ENCODE assay signal across 10 cellular contexts in genomic region chr14:76950043-76951020, GRCh38.
DNase-seq lines count a peak whose midpoint lies in the region; ATAC-seq, FAIRE-seq and TF ChIP-seq lines count a peak whose summit lies in the region.
"Had no signal": no experiment of that assay in that cellular context is flagged by ENCODE, and none has a peak within 500 bp of the region (broad histone marks: within the 10 kb centered on the region; RNA-seq: fewer than 3 reads in every experiment).

No MANE protein-coding gene starts in this region.

- no TSS peak for BruUV-seq in endothelial cell of umbilical vein (replicated peaks; lab: Mats Ljungman, UMichigan)

- peaks cover 61 to 96% (median 83%) of the 10 kb centered on the region in 10 experiments for H3K4me1 ChIP-seq in BLaER1 treated with 17β-estradiol and CSF1 and Interleukin-3, amounts not matched to agents 10 nM and 100 nM
- H3K4me1 ChIP-seq in endothelial cell of umbilical vein (ENCODE audit: control insufficient read depth, extremely low read depth, insufficient read depth, low read length) = peaks cover 63% of the 10 kb centered on the region
- H3K4me1 ChIP-seq in parathyroid adenoma = peaks cover 53% of the 10 kb centered on the region
- peaks cover 19 to 24% of the 10 kb centered on the region in 2 donors for H3K4me1 ChIP-seq in naive thymus-derived CD4-positive, alpha-beta T cell (ENCODE audit: control insufficient read depth in 2 of 2, insufficient read depth in 2 of 2, low read length in 2 of 2)

- H3K9me3 Mint-ChIP-seq in naive thymus-derived CD4-positive, alpha-beta T cell = no peaks in the 10 kb centered on the region

- no peaks in the 10 kb centered on the region for H3K9me3 ChIP-seq in BLaER1 treated with 17β-estradiol and CSF1 and Interleukin-3, amounts not matched to agents 10 nM and 100 nM (replicated peaks in 1 of 11)
- H3K9me3 ChIP-seq in KOPT-K1 (ENCODE audit: insufficient read depth, low read length, poor library complexity, severe bottlenecking) = no peaks in the 10 kb centered on the region
- H3K9me3 ChIP-seq in endothelial cell of umbilical vein (replicated peaks; ENCODE audit: control insufficient read depth, insufficient read depth, low read length) = no peaks in the 10 kb centered on the region
- H3K9me3 ChIP-seq in parathyroid adenoma (ENCODE audit: control insufficient read depth, low read length) = no peaks in the 10 kb centered on the region
- no peaks in the 10 kb centered on the region for H3K9me3 ChIP-seq in naive thymus-derived CD4-positive, alpha-beta T cell (ENCODE audit: control insufficient read depth in 2 of 3, low read length in 3 of 3)

- H3K4me3 ChIP-seq in BLaER1 treated with 17β-estradiol and CSF1 and Interleukin-3, amounts not matched to agents 10 nM and 100 nM = no peak overlapping the region
- H3K4me3 ChIP-seq in endothelial cell of umbilical vein (replicated peaks in 1 of 3; ENCODE audit: insufficient read depth in 1 of 3, low read depth in 1 of 3, low read length in 3 of 3) (no peak overlapping the region), parathyroid adenoma (ENCODE audit: low read depth, low read length) (no peak overlapping the region)
- no peak overlapping the region for H3K4me3 ChIP-seq in naive thymus-derived CD4-positive, alpha-beta T cell (ENCODE audit: low read length)

- no peak for TF ChIP-seq POLR2A in endothelial cell of umbilical vein (IDR thresholded peaks at IDR 0.05; ENCODE audit: low read depth, low read length)

- no peaks in the 10 kb centered on the region for H3K36me3 Mint-ChIP-seq in naive thymus-derived CD4-positive, alpha-beta T cell

- DNase-seq in endothelial cell of umbilical vein (ENCODE audit: low read depth, low spot score) (peak; percentile 95), GM10248 (ENCODE audit: extremely low spot score) (no peak), T-helper 2 cell (no peak)
- no peak for DNase-seq in naive thymus-derived CD4-positive, alpha-beta T cell
- DNase-seq: NCI-H1092 treated with DMSO at 0.1 percent for 48 hours, SIG-M5 had no signal

- no peak overlapping the region for H3K4me3 Mint-ChIP-seq in naive thymus-derived CD4-positive, alpha-beta T cell

- TF ChIP-seq CTCF in endothelial cell of umbilical vein (IDR thresholded peaks at IDR 0.05; ENCODE audit: extremely low read depth in 1 of 2, insufficient read depth in 1 of 2, low read depth in 1 of 2, low read length in 2 of 2) (no peak), parathyroid adenoma (IDR thresholded peaks at IDR 0.05) (no peak), GM10248 (IDR thresholded peaks at IDR 0.05; ENCODE audit: control extremely low read depth, extremely low read depth, low read depth, missing control alignments) (no peak)

- H3K27ac ChIP-seq in BLaER1 treated with 17β-estradiol and CSF1 and Interleukin-3, amounts not matched to agents 10 nM and 100 nM = peak overlapping the region in 10 of 11 experiments; percentile 2 to 71 (median 48); a peak in 15 of 22 replicates
- peak overlapping the region; percentile 30 for H3K27ac ChIP-seq in KOPT-K1 (ENCODE audit: low read depth, low read length, poor library complexity, severe bottlenecking)
- peak overlapping the region; percentile 81 for H3K27ac ChIP-seq in endothelial cell of umbilical vein (ENCODE audit: insufficient read depth, low read depth, low read length)
- H3K27ac ChIP-seq in parathyroid adenoma = peak overlapping the region; percentile 50
- no peak overlapping the region for H3K27ac ChIP-seq in naive thymus-derived CD4-positive, alpha-beta T cell (ENCODE audit: low read depth, low read length)

- H3K4me2 ChIP-seq in BLaER1 treated with 17β-estradiol and CSF1 and Interleukin-3, amounts not matched to agents 10 nM and 100 nM = peak overlapping the region; percentile 10 to 96 (median 68); a peak in 21 of 22 replicates
- H3K4me2 ChIP-seq in endothelial cell of umbilical vein (ENCODE audit: insufficient read depth, low read length) (peak overlapping the region; percentile 46), parathyroid adenoma (ENCODE audit: low read length) (no peak overlapping the region)

- peak overlapping the region in 3 of 11 experiments; percentile 4 to 24 (median 19); a peak in 1 of 22 replicates for H3K9ac ChIP-seq in BLaER1 treated with 17β-estradiol and CSF1 and Interleukin-3, amounts not matched to agents 10 nM and 100 nM
- H3K9ac ChIP-seq in endothelial cell of umbilical vein (replicated peaks; ENCODE audit: extremely low read depth, insufficient read depth, low read length) (peak overlapping the region; percentile 41), parathyroid adenoma (no peak overlapping the region)

- H3K27me3 ChIP-seq in BLaER1 treated with 17β-estradiol and CSF1 and Interleukin-3, amounts not matched to agents 10 nM and 100 nM = no peaks in the 10 kb centered on the region
- H3K27me3 ChIP-seq in endothelial cell of umbilical vein (ENCODE audit: control insufficient read depth in 2 of 2, insufficient read depth in 2 of 2, low read length in 2 of 2) (no peaks in the 10 kb centered on the region), parathyroid adenoma (ENCODE audit: control insufficient read depth, insufficient read depth, low read length) (no peaks in the 10 kb centered on the region)
- no peaks in the 10 kb centered on the region for H3K27me3 ChIP-seq in naive thymus-derived CD4-positive, alpha-beta T cell (ENCODE audit: control insufficient read depth in 2 of 2, insufficient read depth in 2 of 2, low read length in 2 of 2)

- dilution Hi-C loops in endothelial cell of umbilical vein (cut with MboI; ENCODE audit: extremely low pct_ligation_motif_present, low sequenced_read_pairs) = no loop called here

- FAIRE-seq in endothelial cell of umbilical vein (lab: Jason Lieb, UNC) = peak; percentile 81

- H2AFZ ChIP-seq in endothelial cell of umbilical vein (ENCODE audit: low read depth, low read length) (peak overlapping the region; percentile 14), parathyroid adenoma (no peak overlapping the region)

- no peaks in the 10 kb centered on the region for H4K20me1 ChIP-seq in BLaER1 treated with 17β-estradiol and CSF1 and Interleukin-3, amounts not matched to agents 10 nM and 100 nM
- no peaks in the 10 kb centered on the region for H4K20me1 ChIP-seq in endothelial cell of umbilical vein (replicated peaks; ENCODE audit: control insufficient read depth, extremely low read depth, insufficient read depth, low read length)

- POLR2A ChIA-PET in endothelial cell of umbilical vein (lab: Charles Lee) = interaction anchor here (0.6 to 0.9 kb wide), 4 partner anchors 12 to 77 kb away, joined by 3 to 7 read pairs (median 4); no protein-coding TSS in a partner anchor
- POLR2A ChIA-PET in GM10248 (lab: Yijun Ruan, JAX) = no interaction called here
- POLR2A ChIA-PET in naive thymus-derived CD4-positive, alpha-beta T cell (lab: Charles Lee) = interaction anchor here (0.8 to 2.5 kb wide), 4 partner anchors 12 to 90 kb away, joined by 3 to 8 read pairs (median 4); no protein-coding TSS in a partner anchor

- peaks cover 22 to 65% (median 45%) of the 10 kb centered on the region in 7 donors for H3K4me1 Mint-ChIP-seq in naive thymus-derived CD4-positive, alpha-beta T cell

- ATAC-seq in GM21717 (IDR thresholded peaks at IDR 0.05; ENCODE audit: unreplicated experiment) = no peak
- ATAC-seq in naive thymus-derived CD4-positive, alpha-beta T cell = no peak

- no peaks in the 10 kb centered on the region for H3K27me3 Mint-ChIP-seq in naive thymus-derived CD4-positive, alpha-beta T cell

- intact Hi-C loops in endothelial cell of umbilical vein (cut with micrococcal nuclease) = loop anchor here (1.0 to 10.0 kb wide), 2 partner anchors 90 to 664 kb away; partner anchors contain the start of gene SPTLC2
- intact Hi-C loops in naive thymus-derived CD4-positive, alpha-beta T cell (cut with micrococcal nuclease) = loop anchor here in 1 of 2 donors (10.0 kb wide), 1 partner anchor 1286 kb away; the partner anchor contains the start of genes ERG28 and TTLL5

- H3K79me2 ChIP-seq in endothelial cell of umbilical vein (ENCODE audit: control insufficient read depth, insufficient read depth, low read length) (no peaks in the 10 kb centered on the region), parathyroid adenoma (no peaks in the 10 kb centered on the region)

- H3K36me3 ChIP-seq in BLaER1 treated with 17β-estradiol and CSF1 and Interleukin-3, amounts not matched to agents 10 nM and 100 nM = no peaks in the 10 kb centered on the region
- H3K36me3 ChIP-seq in KOPT-K1 (ENCODE audit: insufficient read depth, low read length) = no peaks in the 10 kb centered on the region
- no peaks in the 10 kb centered on the region for H3K36me3 ChIP-seq in endothelial cell of umbilical vein (ENCODE audit: control insufficient read depth in 2 of 2, extremely low read depth in 1 of 2, insufficient read depth in 2 of 2, low read length in 2 of 2)
- H3K36me3 ChIP-seq in parathyroid adenoma (ENCODE audit: control insufficient read depth, insufficient read depth, low read length) = no peaks in the 10 kb centered on the region
- H3K36me3 ChIP-seq in naive thymus-derived CD4-positive, alpha-beta T cell (ENCODE audit: control insufficient read depth in 2 of 3, insufficient read depth in 3 of 3, low read length in 3 of 3) = no peaks in the 10 kb centered on the region

- CTCF ChIA-PET in endothelial cell of umbilical vein (lab: Charles Lee) (interaction anchor here (0.5 to 2.0 kb wide), 11 partner anchors 9 to 120 kb away, joined by 3 to 15 read pairs (median 4); partner anchors contain the start of gene IRF2BPL), GM10248 (lab: Yijun Ruan, JAX) (interaction anchor here (0.7 to 3.3 kb wide), 3 partner anchors 11 to 120 kb away, joined by 3 to 13 read pairs (median 4); no protein-coding TSS in a partner anchor)
- CTCF ChIA-PET in naive thymus-derived CD4-positive, alpha-beta T cell (lab: Charles Lee) = interaction anchor here (0.7 to 1.4 kb wide), 4 partner anchors 9 to 121 kb away, joined by 3 to 4 read pairs (median 4); no protein-coding TSS in a partner anchor

- peak overlapping the region in 3 of 9 donors; percentile 2 to 67 (median 21) for H3K27ac Mint-ChIP-seq in naive thymus-derived CD4-positive, alpha-beta T cell

- H3K9me1 ChIP-seq in endothelial cell of umbilical vein (replicated peaks; ENCODE audit: control insufficient read depth, extremely low read depth, insufficient read depth, low read length) = no peaks in the 10 kb centered on the region

TF ChIP-seq in endothelial cell of umbilical vein, 7 proteins besides CTCF, POLR2A, EP300 and RAD21 (continues in another document):
- TF ChIP-seq EZH2 (IDR thresholded peaks at IDR 0.05; ENCODE audit: borderline replicate concordance, low read depth, low read length, severe bottlenecking) (no peak), JUN (IDR thresholded peaks at IDR 0.05; ENCODE audit: borderline replicate concordance, insufficient read depth, insufficient read length, low read depth) (peak; percentile 26), GATA2 (IDR thresholded peaks at IDR 0.05; ENCODE audit: insufficient read depth, insufficient read length, low read depth, low read length) (no peak), MAX (IDR thresholded peaks at IDR 0.05; ENCODE audit: insufficient read depth, insufficient read length) (peak; percentile 68), MYC (IDR thresholded peaks at IDR 0.05; ENCODE audit: low read depth, low read length) (no peak), POLR2AphosphoS5 (IDR thresholded peaks at IDR 0.05; ENCODE audit: insufficient read depth, low read depth, low read length) (no peak)
